ENCODE assay signal across 12 cellular contexts in genomic region chr2:217935245-217935879, GRCh38.
DNase-seq lines count a peak whose midpoint lies in the region; ATAC-seq and TF ChIP-seq lines count a peak whose summit lies in the region.
"Had no signal": no experiment of that assay in that cellular context is flagged by ENCODE, and none has a peak within 500 bp of the region (broad histone marks: within the 10 kb centered on the region; RNA-seq: fewer than 3 reads in every experiment).

No MANE protein-coding gene starts in this region.

- peaks cover 0 to 1% (median 0%) of the 10 kb centered on the region in 5 experiments for H3K9me3 Mint-ChIP-seq in brain
- H3K9me3 Mint-ChIP-seq in stimulated activated naive CD8-positive, alpha-beta T cell treated with anti-CD3 and anti-CD28 coated beads, Interleukin-15, amount 100 ng/mL, for 72 hours = no peaks in the 10 kb centered on the region

- H3K4me3 Mint-ChIP-seq in brain = no peak overlapping the region
- H3K4me3 Mint-ChIP-seq in stimulated activated naive CD8-positive, alpha-beta T cell treated with anti-CD3 and anti-CD28 coated beads, Interleukin-15, amount 100 ng/mL, for 72 hours = no peak overlapping the region
- H3K4me3 Mint-ChIP-seq: activated CD8-positive, alpha-beta T cell treated with anti-CD3 and anti-CD28 coated beads, Interleukin-2, amount 10 ng/mL, durations not matched to agents 7 days and 5 days had no signal

- DNase-seq in Daoy (ENCODE audit: low read depth) (peak; percentile 43), sciatic nerve (ENCODE audit: low spot score) (no peak)
- no peak for DNase-seq in stimulated activated naive CD8-positive, alpha-beta T cell treated with anti-CD3 and anti-CD28 coated beads, Interleukin-15, amount 100 ng/mL, for 72 hours
- DNase-seq: activated CD8-positive, alpha-beta T cell treated with anti-CD3 and anti-CD28 coated beads, Interleukin-2, amount 10 ng/mL, durations not matched to agents 7 days and 5 days; NCI-H2029 treated with DMSO at 0.1 percent for 48 hours had no signal

- H3K36me3 ChIP-seq in iPS-15b (ENCODE audit: control insufficient read depth, insufficient read depth, low read length) = no peaks in the 10 kb centered on the region
- H3K36me3 ChIP-seq: neutrophil had no signal

- no peak overlapping the region for H3K4me3 ChIP-seq in iPS-15b (ENCODE audit: low read depth, low read length)

- intact Hi-C loops in sciatic nerve (cut with DNase I) = no loop called here

- H3K27me3 Mint-ChIP-seq in brain = no peaks in the 10 kb centered on the region
- peaks cover 25% of the 10 kb centered on the region for H3K27me3 Mint-ChIP-seq in stimulated activated naive CD8-positive, alpha-beta T cell treated with anti-CD3 and anti-CD28 coated beads, Interleukin-15, amount 100 ng/mL, for 72 hours

- ATAC-seq in sciatic nerve (peak; percentile 69), GM21723 (IDR thresholded peaks at IDR 0.05; ENCODE audit: unreplicated experiment) (no peak), HG02759 (IDR thresholded peaks at IDR 0.05; ENCODE audit: unreplicated experiment) (no peak), HG03457 (IDR thresholded peaks at IDR 0.05; ENCODE audit: unreplicated experiment) (no peak)
- no peak for ATAC-seq in stimulated activated naive CD8-positive, alpha-beta T cell treated with anti-CD3 and anti-CD28 coated beads, Interleukin-15, amount 100 ng/mL, for 72 hours
- ATAC-seq: activated CD8-positive, alpha-beta T cell treated with anti-CD3 and anti-CD28 coated beads, Interleukin-2, amount 10 ng/mL, durations not matched to agents 7 days and 5 days; Panc1 had no signal

- peaks cover 77% of the 10 kb centered on the region for H3K4me1 Mint-ChIP-seq in brain
- H3K4me1 Mint-ChIP-seq in stimulated activated naive CD8-positive, alpha-beta T cell treated with anti-CD3 and anti-CD28 coated beads, Interleukin-15, amount 100 ng/mL, for 72 hours = peaks cover 7% of the 10 kb centered on the region

- peak overlapping the region in 4 of 5 experiments; percentile 48 to 96 (median 92) for H3K27ac Mint-ChIP-seq in brain
- H3K27ac Mint-ChIP-seq in stimulated activated naive CD8-positive, alpha-beta T cell treated with anti-CD3 and anti-CD28 coated beads, Interleukin-15, amount 100 ng/mL, for 72 hours = no peak overlapping the region
- H3K27ac Mint-ChIP-seq: activated CD8-positive, alpha-beta T cell treated with anti-CD3 and anti-CD28 coated beads, Interleukin-2, amount 10 ng/mL, durations not matched to agents 7 days and 5 days had no signal

- H3K4me1 ChIP-seq in iPS-15b (ENCODE audit: control insufficient read depth, insufficient read depth, low read length) = peaks cover 16% of the 10 kb centered on the region

- no peaks in the 10 kb centered on the region for H3K36me3 Mint-ChIP-seq in brain

- H3K9ac ChIP-seq in iPS-15b (ENCODE audit: low read depth, low read length) = peak overlapping the region; percentile 50

- H3K27me3 ChIP-seq in iPS-15b (ENCODE audit: control insufficient read depth, insufficient read depth, low read length) = no peaks in the 10 kb centered on the region

- no peak for TF ChIP-seq CTCF in brain (conservative IDR thresholded peaks at IDR 0.05)

- no peaks in the 10 kb centered on the region for H3K9me3 ChIP-seq in iPS-15b (ENCODE audit: control insufficient read depth, insufficient read depth, low read length)
- H3K9me3 ChIP-seq: neutrophil had no signal

Comparison
In these comparisons a context has a peak if more than half of its experiments do, and no peak if none do; other contexts are left out.
1. H3K27ac Mint-ChIP-seq: peak in brain (4 of 5); none in stimulated activated naive CD8-positive, alpha-beta T cell treated with anti-CD3 and anti-CD28 coated beads, Interleukin-15, amount 100 ng/mL, for 72 hours (0 of 2).